ENCODE assay signal across 12 cellular contexts in genomic region chr2:19611491-19612332, GRCh38.
DNase-seq lines count a peak whose midpoint lies in the region; FAIRE-seq and TF ChIP-seq lines count a peak whose summit lies in the region.
"Had no signal": no experiment of that assay in that cellular context is flagged by ENCODE, and none has a peak within 500 bp of the region (broad histone marks: within the 10 kb centered on the region; RNA-seq: fewer than 3 reads in every experiment).

No MANE protein-coding gene starts in this region.

- no peak for FAIRE-seq in urothelium cell line (lab: Jason Lieb, UNC)
- no peak for FAIRE-seq in kidney (lab: Jason Lieb, UNC)
- FAIRE-seq: colon had no signal

- DNase-seq in NCI-H748 (lab: John Stamatoyannopoulos, UW; ENCODE audit: unreplicated experiment), result peak; percentile 44
- no peak for DNase-seq in NCI-H748 treated with DMSO at 0.1 percent for 48 hours (lab: John Stamatoyannopoulos, UW)
- DNase-seq in RPMI7951 (ENCODE audit: low read depth), result peak; percentile 100
- DNase-seq in foreskin fibroblast, result peak; percentile 95 to 97
- DNase-seq in urothelium cell line (ENCODE audit: low spot score), result peak; percentile 70
- no peak for DNase-seq in NCI-H2029 (lab: John Stamatoyannopoulos, UW)
- no peak for DNase-seq in activated CD4-positive, CD25-positive, alpha-beta regulatory T cell (lab: John Stamatoyannopoulos, UW)
- no peak for DNase-seq in kidney
- DNase-seq: activated T-cell treated with anti-CD3 and anti-CD28 coated beads, Interleukin-2, amount 50 U/mL, for 1 hour; WERI-Rb-1 had no signal

- peaks cover 0 to 23% of the 10 kb centered on the region in 2 donors for H3K9me3 ChIP-seq in kidney (ENCODE audit: control insufficient read depth in 1 of 2, low read length in 2 of 2)

- H3K4me3 ChIP-seq in foreskin fibroblast (ENCODE audit: low read depth in 1 of 2, low read length in 2 of 2) (no peak overlapping the region), kidney (ENCODE audit: low read length in 2 of 2) (no peak overlapping the region)
- H3K4me3 ChIP-seq: thoracic aorta had no signal

- TF ChIP-seq CTCF in foreskin fibroblast (IDR thresholded peaks at IDR 0.05; ENCODE audit: low read depth, low read length), result no peak
- no peak for TF ChIP-seq CTCF in kidney (IDR thresholded peaks at IDR 0.05; ENCODE audit: borderline replicate concordance, extremely low read depth, insufficient read depth)

- H3K9ac ChIP-seq in kidney (ENCODE audit: low read length in 2 of 2), result no peak overlapping the region

- no peak overlapping the region for H3K27ac ChIP-seq in kidney (ENCODE audit: low read depth in 2 of 2, low read length in 2 of 2)
- H3K27ac ChIP-seq: thoracic aorta, WERI-Rb-1 had no signal

- no peaks in the 10 kb centered on the region for H3K36me3 ChIP-seq in kidney (ENCODE audit: control insufficient read depth in 1 of 2, insufficient read depth in 2 of 2, low read length in 2 of 2)
- H3K36me3 ChIP-seq: thoracic aorta, WERI-Rb-1 had no signal

- intact Hi-C loops in kidney (cut with DNase I), result no loop called here

- H3K4me1 ChIP-seq in kidney (ENCODE audit: control insufficient read depth in 1 of 2, insufficient read depth in 1 of 2, low read depth in 1 of 2, low read length in 2 of 2), result no peaks in the 10 kb centered on the region

Comparison
In these comparisons a context has a peak if more than half of its experiments do, and no peak if none do; other contexts are left out.
1. DNase-seq: peak in NCI-H748 (single experiment), RPMI7951 (single experiment), foreskin fibroblast (2 of 2) and urothelium cell line (single experiment); none in NCI-H748 treated with DMSO at 0.1 percent for 48 hours (single experiment), NCI-H2029 (single experiment), activated CD4-positive, CD25-positive, alpha-beta regulatory T cell (0 of 4) and kidney (single experiment).